ENCODE assay signal across 29 cellular contexts in the genomic region with DNA sequence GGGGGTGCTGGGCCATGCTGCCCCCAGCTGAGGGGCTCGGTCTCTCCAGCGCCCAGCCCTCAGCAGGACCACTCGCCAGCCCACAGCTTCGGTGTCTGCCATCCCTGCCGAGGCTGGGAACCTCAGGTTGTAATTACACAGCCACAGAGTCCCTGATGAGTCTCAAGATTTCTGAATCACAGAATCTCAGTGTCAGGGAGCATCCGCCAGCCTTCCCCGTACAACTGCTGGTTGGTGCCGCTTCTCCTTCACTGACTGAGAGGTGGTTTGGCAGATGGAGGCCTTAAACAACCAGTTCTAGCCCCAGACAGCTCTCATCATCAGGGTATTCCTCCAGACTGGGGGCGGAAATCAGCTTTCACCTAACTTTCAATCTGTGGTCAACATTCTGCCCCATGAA. TPM values are rescaled to one million over a fixed set of nuclear protein-coding genes. Genes with fewer than 3 reads are reported as not detected.
"Had no signal": no experiment of that assay in that cellular context is flagged by ENCODE, and none has a peak within 500 bp of the region (broad histone marks: within the 10 kb centered on the region; RNA-seq: fewer than 3 reads in every experiment).

No MANE protein-coding gene starts in this region.

- H3K9me3 Mint-ChIP-seq: activated CD8-positive, alpha-beta T cell treated with anti-CD3 and anti-CD28 coated beads for 36 hours; activated naive CD8-positive, alpha-beta T cell treated with anti-CD3 and anti-CD28 coated beads, Interleukin-2, amount 10 ng/mL, durations not matched to agents 7 days and 5 days had no signal

- H3K4me3 ChIP-seq: adrenal gland, SK-N-MC had no signal

- H3K4me1 Mint-ChIP-seq: activated naive CD8-positive, alpha-beta T cell treated with anti-CD3 and anti-CD28 coated beads, Interleukin-2, amount 10 ng/mL, durations not matched to agents 7 days and 5 days had no signal

- H3K4me3 Mint-ChIP-seq: activated CD8-positive, alpha-beta T cell treated with anti-CD3 and anti-CD28 coated beads for 36 hours; activated naive CD8-positive, alpha-beta T cell treated with anti-CD3 and anti-CD28 coated beads, Interleukin-2, amount 10 ng/mL, durations not matched to agents 7 days and 5 days had no signal

- H3K27ac Mint-ChIP-seq: activated CD8-positive, alpha-beta T cell treated with anti-CD3 and anti-CD28 coated beads for 36 hours; activated naive CD8-positive, alpha-beta T cell treated with anti-CD3 and anti-CD28 coated beads, Interleukin-2, amount 10 ng/mL, durations not matched to agents 7 days and 5 days had no signal

- H3K9me3 ChIP-seq: adrenal gland had no signal

- H3K27me3 ChIP-seq: adrenal gland had no signal

- H3K4me1 ChIP-seq: adrenal gland had no signal

- H3K36me3 Mint-ChIP-seq: activated naive CD8-positive, alpha-beta T cell treated with anti-CD3 and anti-CD28 coated beads, Interleukin-2, amount 10 ng/mL, durations not matched to agents 7 days and 5 days had no signal

- ATAC-seq: activated CD4-positive, CD25-positive, alpha-beta regulatory T cell treated with anti-CD3 and anti-CD28 coated beads, Interleukin-2, amount 50 U/mL, for 24 hours; activated CD8-positive, alpha-beta T cell treated with anti-CD3 and anti-CD28 coated beads for 36 hours; Panc1; Right ventricle myocardium inferior had no signal

- H3K36me3 ChIP-seq: adrenal gland had no signal

- DNase-seq: activated CD4-positive, alpha-beta T cell treated with anti-CD3 and anti-CD28 coated beads for 4 hours; activated CD8-positive, alpha-beta memory T cell treated with anti-CD3 and anti-CD28 coated beads, Interleukin-2, amount 50 U/mL, for 4 hours; activated CD8-positive, alpha-beta T cell treated with anti-CD3 and anti-CD28 coated beads for 36 hours; activated naive CD4-positive, alpha-beta T cell treated with anti-CD3 and anti-CD28 coated beads, Interleukin-2, amount 50 U/mL, for 16 hours; activated naive CD8-positive, alpha-beta T cell treated with anti-CD3 and anti-CD28 coated beads, Interleukin-2, amount 10 ng/mL, durations not matched to agents 7 days and 5 days; adrenal gland; anterior cingulate cortex; central memory CD4-positive, alpha-beta T cell; Karpas-422; MM.1S; NCI-H1105; NCI-H1436; NCI-H1694 treated with DMSO at 0.1 percent for 48 hours; NCI-H2081; NCI-H2171; NCI-H510A; NCI-H526 treated with DMSO at 0.1 percent for 48 hours; NCI-H82; NK-92 treated with Interleukin-12 subunit alpha and Interleukin-12 subunit beta, amount 100 ng/mL, for 24 hours; OCI-M1; RPMI8226; T-helper 1 cell; WERI-Rb-1 had no signal

- H3K27ac ChIP-seq: adrenal gland, SK-N-MC, WERI-Rb-1 had no signal

RNA-seq across cellular contexts. Expression of a gene that starts 13.7 kb away (rescaled TPM):
- total RNA-seq: activated naive CD8-positive, alpha-beta T cell treated with anti-CD3 and anti-CD28 coated beads, Interleukin-2, amount 10 ng/mL, durations not matched to agents 7 days and 5 days; bronchial epithelial cell; Right ventricle myocardium inferior; T-helper 2 cell treated with Interferon-gamma antibody and Interleukin-4, amounts not matched to agents 100 ng/mL and 5 ng/mL, for 36 hours had no signal
